Comparison of ENCODE assay signal across 19 cellular contexts in genomic region chr5:139955616-139956283, GRCh38.
DNase-seq lines count a peak whose midpoint lies in the region; ATAC-seq and TF ChIP-seq lines count a peak whose summit lies in the region.
"Had no signal": no experiment of that assay in that cellular context is flagged by ENCODE, and none has a peak within 500 bp of the region (broad histone marks: within the 10 kb centered on the region; RNA-seq: fewer than 3 reads in every experiment).

No MANE protein-coding gene starts in this region.

- TF ChIP-seq CTCF in GM10266 (IDR thresholded peaks at IDR 0.05; ENCODE audit: control insufficient read depth, insufficient read depth, low read depth, missing control alignments): no peak

- H3K4me3 ChIP-seq in HUES6 (ENCODE audit: low read depth, low read length) (peak overlapping the region; percentile 2; the same call in 1 of the 2 replicates), iPS-18c (ENCODE audit: insufficient read depth, low read depth, low read length) (peak overlapping the region; percentile 24; the same call in 1 of the 2 replicates)
- H3K4me3 ChIP-seq: ascending aorta, coronary artery, gastroesophageal sphincter, HAP-1 had no signal

- peaks cover 10% of the 10 kb centered on the region for H3K27me3 Mint-ChIP-seq in activated CD8-positive, alpha-beta T cell treated with anti-CD3 and anti-CD28 coated beads, Interleukin-2, amount 10 ng/mL, durations not matched to agents 7 days and 5 days (ENCODE audit: low read depth)
- H3K27me3 Mint-ChIP-seq in activated CD4-positive, alpha-beta memory T cell treated with anti-CD3 and anti-CD28 coated beads, Interleukin-2, amount 10 ng/mL, durations not matched to agents 7 days and 5 days: peaks cover 11% of the 10 kb centered on the region

- no peaks in the 10 kb centered on the region for H3K36me3 Mint-ChIP-seq in activated CD8-positive, alpha-beta T cell treated with anti-CD3 and anti-CD28 coated beads, Interleukin-2, amount 10 ng/mL, durations not matched to agents 7 days and 5 days (ENCODE audit: low read depth)
- H3K36me3 Mint-ChIP-seq in activated CD4-positive, alpha-beta memory T cell treated with anti-CD3 and anti-CD28 coated beads, Interleukin-2, amount 10 ng/mL, durations not matched to agents 7 days and 5 days (ENCODE audit: low read depth): no peaks in the 10 kb centered on the region
- H3K36me3 Mint-ChIP-seq: memory B cell had no signal

- H3K36me3 ChIP-seq in HUES6 (ENCODE audit: control insufficient read depth, insufficient read depth, low read length): no peaks in the 10 kb centered on the region
- H3K36me3 ChIP-seq: ascending aorta, gastroesophageal sphincter, HAP-1 had no signal

- H3K27me3 ChIP-seq in HUES6 (ENCODE audit: control insufficient read depth, insufficient read depth, low read length): no peaks in the 10 kb centered on the region; the same call in 1 of the 2 replicates
- H3K27me3 ChIP-seq: ascending aorta, gastroesophageal sphincter had no signal

- no peaks in the 10 kb centered on the region for H3K9me3 Mint-ChIP-seq in activated CD8-positive, alpha-beta T cell treated with anti-CD3 and anti-CD28 coated beads, Interleukin-2, amount 10 ng/mL, durations not matched to agents 7 days and 5 days (ENCODE audit: insufficient read depth)
- H3K9me3 Mint-ChIP-seq in activated CD4-positive, alpha-beta memory T cell treated with anti-CD3 and anti-CD28 coated beads, Interleukin-2, amount 10 ng/mL, durations not matched to agents 7 days and 5 days: no peaks in the 10 kb centered on the region
- H3K9me3 Mint-ChIP-seq: memory B cell, neural crest cell had no signal

- POLR2A ChIA-PET in activated CD8-positive, alpha-beta T cell treated with anti-CD3 and anti-CD28 coated beads, Interleukin-2, amount 10 ng/mL, durations not matched to agents 7 days and 5 days (lab: Charles Lee): interaction anchor here (0.6 kb wide), 1 partner anchor 1127 kb away, joined by 3 read pairs; no protein-coding TSS in a partner anchor
- POLR2A ChIA-PET in activated CD4-positive, alpha-beta memory T cell treated with anti-CD3 and anti-CD28 coated beads, Interleukin-2, amount 10 ng/mL, durations not matched to agents 7 days and 5 days (lab: Charles Lee): no interaction called here

- no peaks in the 10 kb centered on the region for H3K9me3 ChIP-seq in HUES6 (ENCODE audit: control insufficient read depth, insufficient read depth, low read depth, low read length)
- peaks cover 3% of the 10 kb centered on the region for H3K9me3 ChIP-seq in iPS-18c (ENCODE audit: control insufficient read depth, insufficient read depth, low read length)
- H3K9me3 ChIP-seq: ascending aorta, gastroesophageal sphincter, HAP-1 had no signal

- H3K27ac ChIP-seq in HUES6 (ENCODE audit: low read depth, low read length): no peak overlapping the region
- H3K27ac ChIP-seq: ascending aorta, coronary artery, epithelial cell of prostate, gastroesophageal sphincter had no signal

- no peak overlapping the region for H3K27ac Mint-ChIP-seq in activated CD8-positive, alpha-beta T cell treated with anti-CD3 and anti-CD28 coated beads, Interleukin-2, amount 10 ng/mL, durations not matched to agents 7 days and 5 days
- H3K27ac Mint-ChIP-seq in activated CD4-positive, alpha-beta memory T cell treated with anti-CD3 and anti-CD28 coated beads, Interleukin-2, amount 10 ng/mL, durations not matched to agents 7 days and 5 days: no peak overlapping the region
- H3K27ac Mint-ChIP-seq: memory B cell had no signal

- H3K9ac ChIP-seq in HUES6 (ENCODE audit: low read length): no peak overlapping the region

- H3K4me1 ChIP-seq in HUES6 (ENCODE audit: control insufficient read depth, insufficient read depth, low read length): peaks cover 29% of the 10 kb centered on the region
- H3K4me1 ChIP-seq: ascending aorta, HAP-1 had no signal

- ATAC-seq in GM19463 (IDR thresholded peaks at IDR 0.05; ENCODE audit: unreplicated experiment): peak; percentile 40
- ATAC-seq in activated CD8-positive, alpha-beta T cell treated with anti-CD3 and anti-CD28 coated beads, Interleukin-2, amount 10 ng/mL, durations not matched to agents 7 days and 5 days: no peak
- no peak for ATAC-seq in GM19397 (IDR thresholded peaks at IDR 0.05; ENCODE audit: unreplicated experiment)
- ATAC-seq: gastroesophageal sphincter had no signal

- DNase-seq in GM10266 (ENCODE audit: extremely low spot score) (peak; percentile 6), H4 (ENCODE audit: low spot score) (no peak)
- no peak for DNase-seq in activated CD8-positive, alpha-beta T cell treated with anti-CD3 and anti-CD28 coated beads, Interleukin-2, amount 10 ng/mL, durations not matched to agents 7 days and 5 days
- DNase-seq in activated CD4-positive, alpha-beta memory T cell treated with anti-CD3 and anti-CD28 coated beads, Interleukin-2, amount 10 ng/mL, durations not matched to agents 7 days and 5 days: no peak
- DNase-seq: activated gamma-delta T cell treated with Interleukin-2 at 50 U/mL for 16 hours; NCI-H146; retina; stimulated activated CD4-positive, alpha-beta T cell treated with anti-CD3 and anti-CD28 coated beads, Interleukin-1b, Interleukin-23, amount 100 ng/mL, for 48 hours had no signal

- no peaks in the 10 kb centered on the region for H3K4me1 Mint-ChIP-seq in activated CD8-positive, alpha-beta T cell treated with anti-CD3 and anti-CD28 coated beads, Interleukin-2, amount 10 ng/mL, durations not matched to agents 7 days and 5 days (ENCODE audit: low read depth)
- no peaks in the 10 kb centered on the region for H3K4me1 Mint-ChIP-seq in activated CD4-positive, alpha-beta memory T cell treated with anti-CD3 and anti-CD28 coated beads, Interleukin-2, amount 10 ng/mL, durations not matched to agents 7 days and 5 days
- H3K4me1 Mint-ChIP-seq: memory B cell had no signal

- CTCF ChIA-PET in activated CD8-positive, alpha-beta T cell treated with anti-CD3 and anti-CD28 coated beads, Interleukin-2, amount 10 ng/mL, durations not matched to agents 7 days and 5 days (lab: Charles Lee): interaction anchor here (1.2 to 4.7 kb wide), 2 partner anchors 13 to 180 kb away, joined by 3 to 54 read pairs; no protein-coding TSS in a partner anchor
- CTCF ChIA-PET in activated CD4-positive, alpha-beta memory T cell treated with anti-CD3 and anti-CD28 coated beads, Interleukin-2, amount 10 ng/mL, durations not matched to agents 7 days and 5 days (lab: Charles Lee): interaction anchor here (1.0 to 4.5 kb wide), 2 partner anchors 13 to 169 kb away, joined by 3 to 38 read pairs; no protein-coding TSS in a partner anchor

- no peak overlapping the region for H3K4me3 Mint-ChIP-seq in activated CD8-positive, alpha-beta T cell treated with anti-CD3 and anti-CD28 coated beads, Interleukin-2, amount 10 ng/mL, durations not matched to agents 7 days and 5 days
- H3K4me3 Mint-ChIP-seq in activated CD4-positive, alpha-beta memory T cell treated with anti-CD3 and anti-CD28 coated beads, Interleukin-2, amount 10 ng/mL, durations not matched to agents 7 days and 5 days: no peak overlapping the region
- H3K4me3 Mint-ChIP-seq: memory B cell, neural crest cell had no signal
